ENCODE assay signal across 8 cellular contexts in genomic region chr20:19143890-19144289, GRCh38.
"Had no signal": no experiment of that assay in that cellular context is flagged by ENCODE, and none has a peak within 500 bp of the region (broad histone marks: within the 10 kb centered on the region; RNA-seq: fewer than 3 reads in every experiment).

No MANE protein-coding gene starts in this region.

- H3K27ac ChIP-seq: HL-60 had no signal

- H3K4me3 ChIP-seq: GM23338 had no signal

- FAIRE-seq: H1, H54, HepG2 had no signal

- DNase-seq: H9, HCEC 1CT, KBM-7 had no signal

- ATAC-seq: GM23338, HepG2 had no signal
